ENCODE assay signal across 32 cellular contexts in genomic region chr7:91832493-91833045, GRCh38.
"Had no signal": no experiment of that assay in that cellular context is flagged by ENCODE, and none has a peak within 500 bp of the region (broad histone marks: within the 10 kb centered on the region; RNA-seq: fewer than 3 reads in every experiment).

No MANE protein-coding gene starts in this region.

- H3K9me3 ChIP-seq: ascending aorta, Peyer's patch had no signal

- H3K27me3 ChIP-seq: ascending aorta, Peyer's patch had no signal

- H3K36me3 ChIP-seq: ascending aorta, Peyer's patch had no signal

- H3K36me3 Mint-ChIP-seq: activated naive CD4-positive, alpha-beta T cell treated with anti-CD3 and anti-CD28 coated beads, Interleukin-2, amount 10 ng/mL, durations not matched to agents 7 days and 5 days; activated naive CD8-positive, alpha-beta T cell treated with anti-CD3 and anti-CD28 coated beads for 36 hours had no signal

- H3K9me3 Mint-ChIP-seq: activated B cell treated with CpG ODN at 0.5 μM for 24 hours; activated CD4-positive, alpha-beta memory T cell treated with anti-CD3 and anti-CD28 coated beads for 36 hours; activated naive CD4-positive, alpha-beta T cell treated with anti-CD3 and anti-CD28 coated beads, Interleukin-2, amount 10 ng/mL, durations not matched to agents 7 days and 5 days; activated naive CD8-positive, alpha-beta T cell treated with anti-CD3 and anti-CD28 coated beads for 36 hours; activated T-cell treated with anti-CD3 and anti-CD28 coated beads, Interleukin-2, amount 50 U/mL, for 4 hours; activated T-helper 1 cell treated with anti-CD3 and anti-CD28 coated beads, Interleukin-12 subunit alpha, Interleukin-12 subunit beta, Interleukin-2, Interleukin-4 antibody, amounts not matched to agents 30 ng/mL and 10 ng/mL and 1 ng/mL, durations not matched to agents 14 hours and 24 hours and 36 hours had no signal

- H3K4me1 ChIP-seq: ascending aorta, Peyer's patch had no signal

- H3K27ac Mint-ChIP-seq: activated B cell treated with CpG ODN at 0.5 μM for 24 hours; activated CD4-positive, alpha-beta memory T cell treated with anti-CD3 and anti-CD28 coated beads for 36 hours; activated naive CD4-positive, alpha-beta T cell treated with anti-CD3 and anti-CD28 coated beads, Interleukin-2, amount 10 ng/mL, durations not matched to agents 7 days and 5 days; activated naive CD8-positive, alpha-beta T cell treated with anti-CD3 and anti-CD28 coated beads for 36 hours; activated T-helper 1 cell treated with anti-CD3 and anti-CD28 coated beads, Interleukin-12 subunit alpha, Interleukin-12 subunit beta, Interleukin-2, Interleukin-4 antibody, amounts not matched to agents 30 ng/mL and 10 ng/mL and 1 ng/mL, durations not matched to agents 14 hours and 24 hours and 36 hours had no signal

- H3K4me3 ChIP-seq: ascending aorta, Peyer's patch had no signal

- H3K4me1 Mint-ChIP-seq: activated B cell treated with CpG ODN at 0.5 μM for 24 hours; activated naive CD4-positive, alpha-beta T cell treated with anti-CD3 and anti-CD28 coated beads, Interleukin-2, amount 10 ng/mL, durations not matched to agents 7 days and 5 days; activated naive CD8-positive, alpha-beta T cell treated with anti-CD3 and anti-CD28 coated beads for 36 hours had no signal

- DNase-seq: activated B cell treated with CpG ODN at 0.5 μM for 24 hours; activated CD4-positive, alpha-beta memory T cell treated with anti-CD3 and anti-CD28 coated beads for 36 hours; activated CD4-positive, alpha-beta T cell treated with anti-CD3 and anti-CD28 coated beads for 4 hours; activated CD4-positive, alpha-beta T cell treated with anti-CD3 and anti-CD28 coated beads, Interleukin-2, amount 50 U/mL, for 1 hour; activated CD4-positive, CD25-positive, alpha-beta regulatory T cell treated with anti-CD3 and anti-CD28 coated beads, Interleukin-2, amount 50 U/mL, for 72 hours; activated CD8-positive, alpha-beta memory T cell treated with anti-CD3 and anti-CD28 coated beads, Interleukin-2, amount 50 U/mL, for 4 hours; activated naive CD4-positive, alpha-beta T cell treated with anti-CD3 and anti-CD28 coated beads, Interleukin-2, amount 10 ng/mL, durations not matched to agents 7 days and 5 days; activated naive CD8-positive, alpha-beta T cell treated with anti-CD3 and anti-CD28 coated beads for 36 hours; activated T-cell treated with anti-CD3 and anti-CD28 coated beads for 4 hours; activated T-cell treated with anti-CD3 and anti-CD28 coated beads, Interleukin-2, amount 50 U/mL, for 4 hours; amygdala; cerebellar nuclear complex; Karpas-422; NCI-H1105; NCI-H1417 treated with DMSO at 0.1 percent for 48 hours; NCI-H187 treated with DMSO at 0.1 percent for 48 hours; NCI-H2081; NCI-H345; NCI-H524 treated with DMSO at 0.1 percent for 48 hours; NK-92 treated with Interleukin-12 subunit alpha and Interleukin-12 subunit beta, amount 100 ng/mL, for 24 hours; PC-3; Peyer's patch; RPMI8226; SIG-M5; SW 1271; T-helper 1 cell; T-helper 2 cell; T-helper 9 cell had no signal

- ATAC-seq: activated T-cell treated with anti-CD3 and anti-CD28 coated beads, Interleukin-2, amount 50 U/mL, for 4 hours; PC-3; Right ventricle myocardium inferior had no signal

- H3K27me3 Mint-ChIP-seq: activated B cell treated with CpG ODN at 0.5 μM for 24 hours; activated CD4-positive, alpha-beta memory T cell treated with anti-CD3 and anti-CD28 coated beads for 36 hours; activated naive CD4-positive, alpha-beta T cell treated with anti-CD3 and anti-CD28 coated beads, Interleukin-2, amount 10 ng/mL, durations not matched to agents 7 days and 5 days; activated naive CD8-positive, alpha-beta T cell treated with anti-CD3 and anti-CD28 coated beads for 36 hours had no signal

- H3K4me3 Mint-ChIP-seq: activated B cell treated with CpG ODN at 0.5 μM for 24 hours; activated CD4-positive, alpha-beta memory T cell treated with anti-CD3 and anti-CD28 coated beads for 36 hours; activated naive CD4-positive, alpha-beta T cell treated with anti-CD3 and anti-CD28 coated beads, Interleukin-2, amount 10 ng/mL, durations not matched to agents 7 days and 5 days; activated naive CD8-positive, alpha-beta T cell treated with anti-CD3 and anti-CD28 coated beads for 36 hours; activated T-cell treated with anti-CD3 and anti-CD28 coated beads, Interleukin-2, amount 50 U/mL, for 4 hours; activated T-helper 1 cell treated with anti-CD3 and anti-CD28 coated beads, Interleukin-12 subunit alpha, Interleukin-12 subunit beta, Interleukin-2, Interleukin-4 antibody, amounts not matched to agents 30 ng/mL and 10 ng/mL and 1 ng/mL, durations not matched to agents 14 hours and 24 hours and 36 hours had no signal

- H3K27ac ChIP-seq: ascending aorta, Peyer's patch, VCaP had no signal
